ENCODE assay signal across 8 cellular contexts in the genomic region with DNA sequence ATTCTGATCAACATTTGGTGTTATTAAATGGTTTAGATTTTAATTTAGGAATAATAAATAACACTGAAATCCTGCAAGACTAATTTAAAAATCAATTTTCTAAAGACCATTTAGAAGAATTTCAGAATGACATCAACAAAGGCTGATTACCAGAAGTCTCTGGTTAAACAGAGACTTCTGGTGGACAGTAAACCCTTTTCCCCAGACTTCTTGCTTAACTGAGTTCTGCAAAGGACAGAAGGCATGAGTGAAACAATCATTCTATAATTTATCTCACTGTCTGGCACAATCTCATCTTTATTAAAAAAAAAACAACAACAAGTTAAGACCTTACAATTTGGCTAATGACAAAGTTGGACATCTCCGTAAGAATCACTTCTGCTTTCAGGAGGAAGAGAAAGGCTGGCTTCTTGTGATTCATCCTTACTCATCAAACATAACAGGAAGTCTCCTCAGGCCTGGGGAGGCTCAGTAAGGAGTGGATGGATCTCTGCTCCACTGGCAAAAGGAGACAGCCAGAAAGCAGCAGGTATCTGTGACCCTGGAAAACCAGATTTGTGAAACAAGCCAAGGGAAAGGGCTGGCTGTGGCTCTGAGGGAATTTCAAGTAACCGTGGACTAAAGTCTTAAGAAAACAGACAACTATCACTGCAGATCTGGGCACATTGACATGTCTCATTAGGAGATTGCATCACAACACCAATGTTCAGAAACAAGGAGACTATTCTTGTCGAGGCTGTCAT. TPM values are rescaled to one million over a fixed set of nuclear protein-coding genes. Genes with fewer than 3 reads are reported as not detected.
A peak's percentile ranks its signal among the peaks of the same experiment; 100 is the strongest.
DNase-seq lines count a peak whose midpoint lies in the region; ATAC-seq and TF ChIP-seq lines count a peak whose summit lies in the region.

No MANE protein-coding gene starts in this region.

- no peaks in the 10 kb centered on the region for H3K36me3 ChIP-seq in DND-41 (ENCODE audit: insufficient read depth, low read length)

- H2AFZ ChIP-seq in DND-41 (ENCODE audit: low read depth, low read length), result peak overlapping the region; percentile 33

- CTCF ChIA-PET in activated CD4-positive, alpha-beta T cell treated with anti-CD3 and anti-CD28 coated beads, Interleukin-2, amount 10 ng/mL, durations not matched to agents 7 days and 5 days (lab: Charles Lee), result no interaction called here

- H3K4me1 ChIP-seq in DND-41 (ENCODE audit: insufficient read depth, low read length), result peaks cover 29% of the 10 kb centered on the region

- no peaks in the 10 kb centered on the region for H3K9me3 ChIP-seq in DND-41 (ENCODE audit: insufficient read depth, low read length, severe bottlenecking)

- H3K27me3 Mint-ChIP-seq in IgD-negative memory B cell, result no peaks in the 10 kb centered on the region
- H3K27me3 Mint-ChIP-seq in activated CD4-positive, alpha-beta T cell treated with anti-CD3 and anti-CD28 coated beads, Interleukin-2, amount 10 ng/mL, durations not matched to agents 7 days and 5 days, result no peaks in the 10 kb centered on the region
- peaks cover 4% of the 10 kb centered on the region for H3K27me3 Mint-ChIP-seq in progenitor cell of endocrine pancreas

- H3K9me3 Mint-ChIP-seq in IgD-negative memory B cell (no peaks in the 10 kb centered on the region), progenitor cell of endocrine pancreas (ENCODE audit: low read depth) (no peaks in the 10 kb centered on the region)
- no peaks in the 10 kb centered on the region for H3K9me3 Mint-ChIP-seq in activated CD4-positive, alpha-beta T cell treated with anti-CD3 and anti-CD28 coated beads, Interleukin-2, amount 10 ng/mL, durations not matched to agents 7 days and 5 days

- no peaks in the 10 kb centered on the region for H3K27me3 ChIP-seq in DND-41 (ENCODE audit: insufficient read depth, low read length, poor library complexity)

- H3K4me1 Mint-ChIP-seq in IgD-negative memory B cell (peaks cover 30 to 43% (median 37%) of the 10 kb centered on the region in 3 donors), progenitor cell of endocrine pancreas (ENCODE audit: low read depth) (peaks cover 13% of the 10 kb centered on the region)
- peaks cover 44% of the 10 kb centered on the region for H3K4me1 Mint-ChIP-seq in activated CD4-positive, alpha-beta T cell treated with anti-CD3 and anti-CD28 coated beads, Interleukin-2, amount 10 ng/mL, durations not matched to agents 7 days and 5 days

- H3K4me3 Mint-ChIP-seq in IgD-negative memory B cell, result peak overlapping the region; percentile 57 to 97 (median 92)
- H3K4me3 Mint-ChIP-seq in activated CD4-positive, alpha-beta T cell treated with anti-CD3 and anti-CD28 coated beads, Interleukin-2, amount 10 ng/mL, durations not matched to agents 7 days and 5 days, result peak overlapping the region; percentile 72
- H3K4me3 Mint-ChIP-seq in progenitor cell of endocrine pancreas (ENCODE audit: low read depth), result no peak overlapping the region

- ATAC-seq in DND-41 (ENCODE audit: insufficient read depth, low read depth) (0 out of 3 replicates have a peak, but pooled peaks have one; percentile 18), GM21717 (IDR thresholded peaks at IDR 0.05; ENCODE audit: unreplicated experiment) (peak; percentile 69)

- H3K79me2 ChIP-seq in DND-41 (ENCODE audit: insufficient read depth, low read length), result no peaks in the 10 kb centered on the region

- POLR2A ChIA-PET in activated CD4-positive, alpha-beta T cell treated with anti-CD3 and anti-CD28 coated beads, Interleukin-2, amount 10 ng/mL, durations not matched to agents 7 days and 5 days (lab: Charles Lee), result no interaction called here

- peak overlapping the region; percentile 60 for H3K4me2 ChIP-seq in DND-41 (ENCODE audit: insufficient read depth, low read length)

- DNase-seq in DND-41 (peak; percentile 24), fibroblast of pulmonary artery (ENCODE audit: low read depth) (peak; percentile 89), pulmonary artery endothelial cell (ENCODE audit: low read depth, low spot score) (peak; percentile 53), NCI-H187 (lab: John Stamatoyannopoulos, UW) (no peak), progenitor cell of endocrine pancreas (ENCODE audit: low spot score, unreplicated experiment) (no peak)
- DNase-seq in activated CD4-positive, alpha-beta T cell treated with anti-CD3 and anti-CD28 coated beads, Interleukin-2, amount 10 ng/mL, durations not matched to agents 7 days and 5 days, result peak; percentile 23

- H3K36me3 Mint-ChIP-seq in IgD-negative memory B cell (peaks cover 3% of the 10 kb centered on the region), progenitor cell of endocrine pancreas (ENCODE audit: insufficient read depth) (no peaks in the 10 kb centered on the region)
- no peaks in the 10 kb centered on the region for H3K36me3 Mint-ChIP-seq in activated CD4-positive, alpha-beta T cell treated with anti-CD3 and anti-CD28 coated beads, Interleukin-2, amount 10 ng/mL, durations not matched to agents 7 days and 5 days (ENCODE audit: low read depth)

- no peaks in the 10 kb centered on the region for H4K20me1 ChIP-seq in DND-41 (ENCODE audit: insufficient read depth, low read length)

- peak overlapping the region; percentile 68 to 97 (median 86) for H3K27ac Mint-ChIP-seq in IgD-negative memory B cell
- peak overlapping the region; percentile 94 for H3K27ac Mint-ChIP-seq in activated CD4-positive, alpha-beta T cell treated with anti-CD3 and anti-CD28 coated beads, Interleukin-2, amount 10 ng/mL, durations not matched to agents 7 days and 5 days
- no peak overlapping the region for H3K27ac Mint-ChIP-seq in progenitor cell of endocrine pancreas

- no peak overlapping the region for H3K27ac ChIP-seq in DND-41 (ENCODE audit: low read length)

- H3K9ac ChIP-seq in DND-41 (ENCODE audit: low read depth, low read length), result peak overlapping the region; percentile 24; the same call in 1 of the 2 replicates

- no peak for TF ChIP-seq CTCF in DND-41 (IDR thresholded peaks at IDR 0.05; ENCODE audit: borderline replicate concordance, extremely low read depth, low read length, poor library complexity, severe bottlenecking)
- no peak for TF ChIP-seq CTCF in fibroblast of pulmonary artery (IDR thresholded peaks at IDR 0.05; ENCODE audit: low read length, missing control alignments)
- TF ChIP-seq CTCF in progenitor cell of endocrine pancreas (IDR thresholded peaks at IDR 0.05; ENCODE audit: unreplicated experiment), result no peak

- peak overlapping the region; percentile 3 to 41; a peak in 1 of 4 replicates for H3K4me3 ChIP-seq in DND-41 (ENCODE audit: low read depth in 1 of 2, low read length in 2 of 2)
- H3K4me3 ChIP-seq in fibroblast of pulmonary artery (replicated peaks; ENCODE audit: low read depth, low read length), result peak overlapping the region; percentile 46

RNA-seq across cellular contexts. Expression of a gene that starts 0.9 kb away (rescaled TPM):
- 13.6 TPM for polyA plus RNA-seq in IgD-negative memory B cell
- 1 to 10 TPM; 3.2 to 3.5 TPM for total RNA-seq in activated CD4-positive, alpha-beta T cell treated with anti-CD3 and anti-CD28 coated beads, Interleukin-2, amount 10 ng/mL, durations not matched to agents 7 days and 5 days
- total RNA-seq in pulmonary artery endothelial cell (1.2 and 1.5 TPM in 2 replicates), progenitor cell of endocrine pancreas (0.89 and 1.1 TPM in 2 replicates)

RNA-seq across cellular contexts. Expression of a gene that starts 10.1 kb away (rescaled TPM):
- polyA plus RNA-seq in IgD-negative memory B cell, result 0.79 TPM
- under 1 TPM; 0.31 to 0.45 TPM for total RNA-seq in activated CD4-positive, alpha-beta T cell treated with anti-CD3 and anti-CD28 coated beads, Interleukin-2, amount 10 ng/mL, durations not matched to agents 7 days and 5 days
- total RNA-seq in pulmonary artery endothelial cell (117 and 180 TPM in 2 replicates), progenitor cell of endocrine pancreas (31.2 and 32.6 TPM in 2 replicates)

RNA-seq across cellular contexts. Expression of a gene that starts 52.9 kb away (rescaled TPM):
- polyA plus RNA-seq in IgD-negative memory B cell, result 33.2 TPM
- total RNA-seq in activated CD4-positive, alpha-beta T cell treated with anti-CD3 and anti-CD28 coated beads, Interleukin-2, amount 10 ng/mL, durations not matched to agents 7 days and 5 days, result 10 to 100 TPM; 19.5 to 21.0 TPM
- total RNA-seq in pulmonary artery endothelial cell (6.5 and 7.5 TPM in 2 replicates), progenitor cell of endocrine pancreas (3.0 and 3.1 TPM in 2 replicates)

Comparison
In these comparisons a context has a peak if more than half of its experiments do, and no peak if none do; other contexts are left out.
1. DNase-seq: peak in DND-41 (single experiment), activated CD4-positive, alpha-beta T cell treated with anti-CD3 and anti-CD28 coated beads, Interleukin-2, amount 10 ng/mL, durations not matched to agents 7 days and 5 days (single experiment), fibroblast of pulmonary artery (single experiment) and pulmonary artery endothelial cell (single experiment); none in NCI-H187 (0 of 2) and progenitor cell of endocrine pancreas (single experiment).
2. RNA of a gene that starts 10.1 kb away (total RNA-seq): 117 to 180 TPM in pulmonary artery endothelial cell and 31.2 to 32.6 TPM in progenitor cell of endocrine pancreas; 0.31 to 0.45 TPM in activated CD4-positive, alpha-beta T cell treated with anti-CD3 and anti-CD28 coated beads, Interleukin-2, amount 10 ng/mL, durations not matched to agents 7 days and 5 days; every median in the first group is over 10 times any median in the second.